10 cellular contexts compared by ENCODE assay signal in the genomic region with DNA sequence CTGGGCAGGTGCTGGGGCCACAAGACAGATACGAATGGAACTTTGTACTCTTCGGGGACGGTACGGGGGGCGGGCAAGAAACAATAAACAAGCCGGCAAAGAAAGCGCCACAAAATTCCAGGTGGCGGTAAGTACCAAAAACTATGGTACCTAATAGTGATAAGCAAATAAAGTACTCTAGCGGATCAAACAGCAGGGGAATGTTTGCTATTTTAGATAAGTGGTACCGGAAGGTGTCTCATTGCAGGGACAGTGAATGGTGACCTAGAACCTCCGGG.
DNase-seq lines count a peak whose midpoint lies in the region; ATAC-seq and TF ChIP-seq lines count a peak whose summit lies in the region.
"Had no signal": no experiment of that assay in that cellular context is flagged by ENCODE, and none has a peak within 500 bp of the region (broad histone marks: within the 10 kb centered on the region; RNA-seq: fewer than 3 reads in every experiment).

No MANE protein-coding gene starts in this region.

- no peaks in the 10 kb centered on the region for H3K9me3 ChIP-seq in HUES6 (ENCODE audit: control insufficient read depth, insufficient read depth, low read depth, low read length)
- H3K9me3 ChIP-seq in mucosa of stomach (ENCODE audit: control insufficient read depth, low read length): no peaks in the 10 kb centered on the region
- H3K9me3 ChIP-seq: SJCRH30 had no signal

- TF ChIP-seq CTCF in 22Rv1 (IDR thresholded peaks at IDR 0.05): no peak

- H3K4me3 Mint-ChIP-seq in central memory CD8-positive, alpha-beta T cell: peak overlapping the region; percentile 63

- peak overlapping the region; percentile 76 for H3K27ac Mint-ChIP-seq in central memory CD8-positive, alpha-beta T cell (ENCODE audit: low read depth)

- H3K27me3 ChIP-seq in HUES6 (ENCODE audit: control insufficient read depth, insufficient read depth, low read length): no peaks in the 10 kb centered on the region
- H3K27me3 ChIP-seq in mucosa of stomach (ENCODE audit: control insufficient read depth, insufficient read depth, low read length): no peaks in the 10 kb centered on the region
- H3K27me3 ChIP-seq: SJCRH30 had no signal

- H3K4me1 ChIP-seq in HUES6 (ENCODE audit: control insufficient read depth, insufficient read depth, low read length) (peaks cover 20% of the 10 kb centered on the region), mucosa of stomach (ENCODE audit: control insufficient read depth, insufficient read depth, low read length) (peaks cover 6% of the 10 kb centered on the region)
- H3K4me1 ChIP-seq: SJCRH30 had no signal

- ATAC-seq in central memory CD8-positive, alpha-beta T cell (replicated peaks; ENCODE audit: extremely low read depth, poor library complexity, severe bottlenecking): no peak
- ATAC-seq in HG03439 (IDR thresholded peaks at IDR 0.05; ENCODE audit: unreplicated experiment): no peak

- peak overlapping the region; percentile 90 for H3K27ac ChIP-seq in 22Rv1
- H3K27ac ChIP-seq in HUES6 (ENCODE audit: low read depth, low read length): no peak overlapping the region
- H3K27ac ChIP-seq: SJCRH30 had no signal

- H3K27me3 Mint-ChIP-seq in central memory CD8-positive, alpha-beta T cell: no peaks in the 10 kb centered on the region

- H3K9ac ChIP-seq in HUES6 (ENCODE audit: low read length): peak overlapping the region; percentile 54
- peak overlapping the region; percentile 56 for H3K9ac ChIP-seq in mucosa of stomach (ENCODE audit: low read length)

- peaks cover 6% of the 10 kb centered on the region for H3K36me3 Mint-ChIP-seq in central memory CD8-positive, alpha-beta T cell (ENCODE audit: insufficient read depth)

- H3K9me3 Mint-ChIP-seq in central memory CD8-positive, alpha-beta T cell: no peaks in the 10 kb centered on the region

- no peaks in the 10 kb centered on the region for H3K36me3 ChIP-seq in HUES6 (ENCODE audit: control insufficient read depth, insufficient read depth, low read length)
- H3K36me3 ChIP-seq in mucosa of stomach (ENCODE audit: control insufficient read depth, insufficient read depth, low read length): no peaks in the 10 kb centered on the region
- H3K36me3 ChIP-seq: SJCRH30 had no signal

- H3K4me3 ChIP-seq in HUES6 (ENCODE audit: low read depth, low read length) (peak overlapping the region; percentile 59), mucosa of stomach (ENCODE audit: low read length) (peak overlapping the region; percentile 44)
- H3K4me3 ChIP-seq: SJCRH30 had no signal

- no peak for DNase-seq in central memory CD8-positive, alpha-beta T cell (ENCODE audit: low spot score in 2 of 2)
- no peak for DNase-seq in stimulated activated naive CD4-positive, alpha-beta T cell (lab: John Stamatoyannopoulos, UW)
- DNase-seq in NCI-H2171 (lab: John Stamatoyannopoulos, UW) (no peak), SKM-1 (lab: John Stamatoyannopoulos, UW; ENCODE audit: unreplicated experiment) (no peak)
- DNase-seq: GDM1, SJCRH30 had no signal

- peaks cover 12% of the 10 kb centered on the region for H3K4me1 Mint-ChIP-seq in central memory CD8-positive, alpha-beta T cell
